Comparison of ENCODE assay signal across 19 cellular contexts in genomic region chr7:150728011-150728410, GRCh38. TPM values are rescaled to one million over a fixed set of nuclear protein-coding genes. Genes with fewer than 3 reads are reported as not detected.
A peak's percentile ranks its signal among the peaks of the same experiment; 100 is the strongest.
DNase-seq lines count a peak whose midpoint lies in the region; ATAC-seq and TF ChIP-seq lines count a peak whose summit lies in the region.
"Had no signal": no experiment of that assay in that cellular context is flagged by ENCODE, and none has a peak within 500 bp of the region (broad histone marks: within the 10 kb centered on the region; RNA-seq: fewer than 3 reads in every experiment).

No MANE protein-coding gene starts in this region.

- no peaks in the 10 kb centered on the region for H3K27me3 ChIP-seq in CD4-positive, alpha-beta T cell (ENCODE audit: control insufficient read depth, insufficient read depth, low read length)
- no peaks in the 10 kb centered on the region for H3K27me3 ChIP-seq in naive thymus-derived CD4-positive, alpha-beta T cell (ENCODE audit: control insufficient read depth in 2 of 2, insufficient read depth in 2 of 2, low read length in 2 of 2)
- H3K27me3 ChIP-seq: BLaER1 treated with 17β-estradiol and CSF1 and Interleukin-3, amounts not matched to agents 10 nM and 100 nM; Peyer's patch had no signal

- no peaks in the 10 kb centered on the region for H3K27me3 Mint-ChIP-seq in activated CD4-positive, alpha-beta T cell treated with anti-CD3 and anti-CD28 coated beads for 36 hours
- no peaks in the 10 kb centered on the region for H3K27me3 Mint-ChIP-seq in CD4-positive, alpha-beta T cell
- H3K27me3 Mint-ChIP-seq in activated naive CD8-positive, alpha-beta T cell treated with anti-CD3 and anti-CD28 coated beads, Interleukin-2, amount 50 U/mL, for 24 hours: no peaks in the 10 kb centered on the region
- no peaks in the 10 kb centered on the region for H3K27me3 Mint-ChIP-seq in naive thymus-derived CD4-positive, alpha-beta T cell

- H3K27ac ChIP-seq in CD4-positive, alpha-beta T cell (ENCODE audit: low read depth, low read length): no peak overlapping the region
- H3K27ac ChIP-seq in naive thymus-derived CD4-positive, alpha-beta T cell (ENCODE audit: low read depth, low read length): no peak overlapping the region
- H3K27ac ChIP-seq: BLaER1 treated with 17β-estradiol and CSF1 and Interleukin-3, amounts not matched to agents 10 nM and 100 nM had no signal

- no peak for ATAC-seq in activated CD4-positive, alpha-beta T cell treated with anti-CD3 and anti-CD28 coated beads for 36 hours
- no peak for ATAC-seq in CD4-positive, alpha-beta T cell (ENCODE audit: poor library complexity)
- no peak for ATAC-seq in activated naive CD8-positive, alpha-beta T cell treated with anti-CD3 and anti-CD28 coated beads, Interleukin-2, amount 50 U/mL, for 24 hours
- ATAC-seq in naive thymus-derived CD4-positive, alpha-beta T cell: no peak
- ATAC-seq in HG03139 (IDR thresholded peaks at IDR 0.05; ENCODE audit: unreplicated experiment) (no peak), HG03196 (IDR thresholded peaks at IDR 0.05; ENCODE audit: unreplicated experiment) (no peak)
- ATAC-seq: HCT116 had no signal

- peaks cover 29 to 39% of the 10 kb centered on the region in 2 donors for H3K4me1 ChIP-seq in naive thymus-derived CD4-positive, alpha-beta T cell (ENCODE audit: control insufficient read depth in 2 of 2, insufficient read depth in 2 of 2, low read length in 2 of 2)
- H3K4me1 ChIP-seq: BLaER1 treated with 17β-estradiol and CSF1 and Interleukin-3, amounts not matched to agents 10 nM and 100 nM; Peyer's patch had no signal

- TF ChIP-seq CTCF in CD4-positive, alpha-beta T cell (IDR thresholded peaks at IDR 0.05): no peak

- intact Hi-C loops in activated CD4-positive, alpha-beta T cell treated with anti-CD3 and anti-CD28 coated beads for 36 hours (cut with DNase I, micrococcal nuclease): no loop called here
- intact Hi-C loops in CD4-positive, alpha-beta T cell (cut with DNase I, micrococcal nuclease): no loop called here
- intact Hi-C loops in naive thymus-derived CD4-positive, alpha-beta T cell (cut with micrococcal nuclease): loop anchor here in 1 of 2 donors (1.0 kb wide), 1 partner anchor 9 kb away; the partner anchor contains the start of gene GIMAP5

- DNase-seq in activated CD4-positive, alpha-beta T cell treated with anti-CD3 and anti-CD28 coated beads for 36 hours: no peak
- no peak for DNase-seq in activated CD4-positive, alpha-beta T cell treated with anti-CD3 and anti-CD28 coated beads, Interleukin-2, amount 50 U/mL, for 4 hours
- DNase-seq in CD4-positive, alpha-beta T cell: no peak
- DNase-seq in activated naive CD8-positive, alpha-beta T cell treated with anti-CD3 and anti-CD28 coated beads, Interleukin-2, amount 50 U/mL, for 24 hours: no peak
- no peak for DNase-seq in naive thymus-derived CD4-positive, alpha-beta T cell
- DNase-seq: 8988T, Kasumi-1, NCI-H1694 treated with DMSO at 0.1 percent for 48 hours, NCI-H2081 treated with DMSO at 0.1 percent for 48 hours, NCI-H2171 treated with DMSO at 0.1 percent for 48 hours, NCI-H524 treated with DMSO at 0.1 percent for 48 hours, NCI-H82 had no signal

- H3K4me1 Mint-ChIP-seq in activated CD4-positive, alpha-beta T cell treated with anti-CD3 and anti-CD28 coated beads for 36 hours: peaks cover 43% of the 10 kb centered on the region
- peaks cover 77% of the 10 kb centered on the region for H3K4me1 Mint-ChIP-seq in CD4-positive, alpha-beta T cell (ENCODE audit: low read depth)
- peaks cover 56% of the 10 kb centered on the region for H3K4me1 Mint-ChIP-seq in activated naive CD8-positive, alpha-beta T cell treated with anti-CD3 and anti-CD28 coated beads, Interleukin-2, amount 50 U/mL, for 24 hours
- peaks cover 41 to 88% (median 77%) of the 10 kb centered on the region in 7 donors for H3K4me1 Mint-ChIP-seq in naive thymus-derived CD4-positive, alpha-beta T cell

- peaks cover 36% of the 10 kb centered on the region for H3K9me3 Mint-ChIP-seq in activated CD4-positive, alpha-beta T cell treated with anti-CD3 and anti-CD28 coated beads for 36 hours (ENCODE audit: low read depth)
- peaks cover 35% of the 10 kb centered on the region for H3K9me3 Mint-ChIP-seq in CD4-positive, alpha-beta T cell
- H3K9me3 Mint-ChIP-seq in activated naive CD8-positive, alpha-beta T cell treated with anti-CD3 and anti-CD28 coated beads, Interleukin-2, amount 50 U/mL, for 24 hours: peaks cover 34% of the 10 kb centered on the region
- peaks cover 13 to 62% (median 38%) of the 10 kb centered on the region in 11 donors for H3K9me3 Mint-ChIP-seq in naive thymus-derived CD4-positive, alpha-beta T cell

- CTCF ChIA-PET in activated CD4-positive, alpha-beta T cell treated with anti-CD3 and anti-CD28 coated beads for 36 hours (lab: Charles Lee): interaction anchor here (1.0 to 5.3 kb wide), 3 partner anchors 10 to 12 kb away, joined by 5 to 51 read pairs (median 5); partner anchors contain the start of gene GIMAP1
- CTCF ChIA-PET in CD4-positive, alpha-beta T cell (lab: Charles Lee): no interaction called here
- CTCF ChIA-PET in naive thymus-derived CD4-positive, alpha-beta T cell (lab: Charles Lee): interaction anchor here (0.9 kb wide), 1 partner anchor 26 kb away, joined by 3 read pairs; no protein-coding TSS in a partner anchor

- H3K36me3 Mint-ChIP-seq in activated CD4-positive, alpha-beta T cell treated with anti-CD3 and anti-CD28 coated beads for 36 hours (ENCODE audit: low read depth): peaks cover 56% of the 10 kb centered on the region
- H3K36me3 Mint-ChIP-seq in CD4-positive, alpha-beta T cell (ENCODE audit: low read depth): peaks cover 71% of the 10 kb centered on the region
- peaks cover 56% of the 10 kb centered on the region for H3K36me3 Mint-ChIP-seq in activated naive CD8-positive, alpha-beta T cell treated with anti-CD3 and anti-CD28 coated beads, Interleukin-2, amount 50 U/mL, for 24 hours (ENCODE audit: low read depth)
- H3K36me3 Mint-ChIP-seq in naive thymus-derived CD4-positive, alpha-beta T cell: peaks cover 37 to 78% (median 53%) of the 10 kb centered on the region in 5 donors

- peaks cover 0 to 24% (median 0%) of the 10 kb centered on the region in 3 experiments for H3K36me3 ChIP-seq in naive thymus-derived CD4-positive, alpha-beta T cell (ENCODE audit: control insufficient read depth in 2 of 3, insufficient read depth in 3 of 3, low read length in 3 of 3)
- H3K36me3 ChIP-seq: Peyer's patch had no signal

- no peak overlapping the region for H3K4me3 Mint-ChIP-seq in activated CD4-positive, alpha-beta T cell treated with anti-CD3 and anti-CD28 coated beads for 36 hours
- no peak overlapping the region for H3K4me3 Mint-ChIP-seq in CD4-positive, alpha-beta T cell
- no peak overlapping the region for H3K4me3 Mint-ChIP-seq in activated naive CD8-positive, alpha-beta T cell treated with anti-CD3 and anti-CD28 coated beads, Interleukin-2, amount 50 U/mL, for 24 hours
- no peak overlapping the region for H3K4me3 Mint-ChIP-seq in naive thymus-derived CD4-positive, alpha-beta T cell

- POLR2A ChIA-PET in activated CD4-positive, alpha-beta T cell treated with anti-CD3 and anti-CD28 coated beads for 36 hours (lab: Charles Lee): no interaction called here
- POLR2A ChIA-PET in CD4-positive, alpha-beta T cell (lab: Charles Lee): interaction anchor here (0.7 to 6.6 kb wide), 7 partner anchors 10 to 275 kb away, joined by 3 to 58 read pairs (median 3); partner anchors contain the start of gene GIMAP1
- POLR2A ChIA-PET in naive thymus-derived CD4-positive, alpha-beta T cell (lab: Charles Lee): interaction anchor here (1.6 to 16.2 kb wide), 3 partner anchors 9 to 18 kb away, joined by 8 to 467 read pairs (median 212); partner anchors contain the start of gene GIMAP1

- H3K27ac Mint-ChIP-seq in activated CD4-positive, alpha-beta T cell treated with anti-CD3 and anti-CD28 coated beads for 36 hours: peak overlapping the region; percentile 23
- H3K27ac Mint-ChIP-seq in CD4-positive, alpha-beta T cell: peak overlapping the region; percentile 54
- peak overlapping the region; percentile 10 for H3K27ac Mint-ChIP-seq in activated naive CD8-positive, alpha-beta T cell treated with anti-CD3 and anti-CD28 coated beads, Interleukin-2, amount 50 U/mL, for 24 hours
- peak overlapping the region in 7 of 9 donors; percentile 9 to 95 (median 63) for H3K27ac Mint-ChIP-seq in naive thymus-derived CD4-positive, alpha-beta T cell

- H3K9me3 ChIP-seq in CD4-positive, alpha-beta T cell (ENCODE audit: control insufficient read depth, low read length): peaks cover 46% of the 10 kb centered on the region
- peaks cover 0 to 34% (median 8%) of the 10 kb centered on the region in 3 experiments for H3K9me3 ChIP-seq in naive thymus-derived CD4-positive, alpha-beta T cell (ENCODE audit: control insufficient read depth in 2 of 3, low read length in 3 of 3)
- H3K9me3 ChIP-seq: Peyer's patch had no signal

- H3K4me3 ChIP-seq in naive thymus-derived CD4-positive, alpha-beta T cell (ENCODE audit: low read length): no peak overlapping the region
- H3K4me3 ChIP-seq: BLaER1 treated with 17β-estradiol and CSF1 and Interleukin-3, amounts not matched to agents 10 nM and 100 nM; Peyer's patch had no signal

RNA-seq across cellular contexts. Expression of gene GIMAP5, which starts 9.2 kb away (rescaled TPM):
- total RNA-seq in activated CD4-positive, alpha-beta T cell treated with anti-CD3 and anti-CD28 coated beads for 36 hours: 10 to 100 TPM; 47.6 to 53.3 TPM
- total RNA-seq in CD4-positive, alpha-beta T cell: 10 to 100 TPM; 31.3 to 35.2 TPM
- total RNA-seq in naive thymus-derived CD4-positive, alpha-beta T cell: 100 to 1,000 TPM in 3 of 5 experiments, 10 to 100 TPM in 2; 58.1 to 422 (median 214) TPM
- 100 to 1,000 TPM; 570 to 819 TPM for polyA plus RNA-seq in naive thymus-derived CD4-positive, alpha-beta T cell
- total RNA-seq: H1, MCF 10A had no signal
- polyA plus RNA-seq: H1 had no signal

RNA-seq across cellular contexts. Expression of gene GIMAP1, which starts 11.6 kb away (rescaled TPM):
- total RNA-seq in activated CD4-positive, alpha-beta T cell treated with anti-CD3 and anti-CD28 coated beads for 36 hours: 1 to 10 TPM; 3.5 to 5.5 TPM
- total RNA-seq in CD4-positive, alpha-beta T cell: 1 to 10 TPM; 8.0 to 8.1 TPM
- total RNA-seq in naive thymus-derived CD4-positive, alpha-beta T cell: 100 to 1,000 TPM in 2 of 5 experiments, 10 to 100 TPM in 3; 23.3 to 124 (median 32.6) TPM
- polyA plus RNA-seq in naive thymus-derived CD4-positive, alpha-beta T cell: 100 to 1,000 TPM in 1 of 2 donors, 10 to 100 TPM in 1; 75.4 to 104 TPM
- total RNA-seq: H1, MCF 10A had no signal
- polyA plus RNA-seq: H1 had no signal

RNA-seq across cellular contexts. Expression of gene GIMAP2, which starts 42.5 kb away (rescaled TPM):
- 10 to 100 TPM; 30.0 to 40.1 TPM for total RNA-seq in activated CD4-positive, alpha-beta T cell treated with anti-CD3 and anti-CD28 coated beads for 36 hours
- 10 to 100 TPM; 64.1 to 65.1 TPM for total RNA-seq in CD4-positive, alpha-beta T cell
- total RNA-seq in naive thymus-derived CD4-positive, alpha-beta T cell: 100 to 1,000 TPM in 3 of 5 experiments, 10 to 100 TPM in 2; 79.4 to 286 (median 122) TPM
- 100 to 1,000 TPM; 150 to 153 TPM for polyA plus RNA-seq in naive thymus-derived CD4-positive, alpha-beta T cell
- total RNA-seq: H1, MCF 10A had no signal
- polyA plus RNA-seq: H1 had no signal

Comparison
In these comparisons a context has a peak if more than half of its experiments do, and no peak if none do; other contexts are left out.
1. H3K27ac Mint-ChIP-seq: peak in every context shown above with its lines; median percentile 63 in naive thymus-derived CD4-positive, alpha-beta T cell; 54 in CD4-positive, alpha-beta T cell; 23 in activated CD4-positive, alpha-beta T cell treated with anti-CD3 and anti-CD28 coated beads for 36 hours; 10 in activated naive CD8-positive, alpha-beta T cell treated with anti-CD3 and anti-CD28 coated beads, Interleukin-2, amount 50 U/mL, for 24 hours.